18 cellular contexts compared by ENCODE assay signal in the genomic region with DNA sequence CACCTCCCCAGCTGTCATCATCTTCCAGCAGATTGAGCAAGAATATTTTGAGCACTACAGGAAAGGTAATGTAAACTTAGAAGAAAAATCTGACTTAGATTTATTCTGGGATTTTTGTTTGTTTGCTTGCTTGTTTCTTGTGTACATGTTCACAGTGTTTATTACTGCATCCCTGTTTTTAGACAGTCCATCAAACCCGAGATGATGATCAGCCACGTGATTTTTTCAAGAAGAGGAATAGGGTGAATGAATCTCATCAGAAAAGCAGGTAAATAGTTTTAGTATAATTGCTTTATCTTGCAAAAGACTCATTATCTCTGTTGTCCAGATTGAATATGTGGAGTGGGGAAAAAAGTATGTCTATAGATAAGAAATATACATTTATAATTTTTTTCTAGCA. TPM values are rescaled to one million over a fixed set of nuclear protein-coding genes. Genes with fewer than 3 reads are reported as not detected.
DNase-seq lines count a peak whose midpoint lies in the region; ATAC-seq and TF ChIP-seq lines count a peak whose summit lies in the region.
"Had no signal": no experiment of that assay in that cellular context is flagged by ENCODE, and none has a peak within 500 bp of the region (broad histone marks: within the 10 kb centered on the region; RNA-seq: fewer than 3 reads in every experiment).

No MANE protein-coding gene starts in this region.

- H3K4me1 Mint-ChIP-seq in activated naive CD4-positive, alpha-beta T cell treated with anti-CD3 and anti-CD28 coated beads, Interleukin-2, amount 10 ng/mL, durations not matched to agents 7 days and 5 days, result peaks cover 46% of the 10 kb centered on the region
- peaks cover 39% of the 10 kb centered on the region for H3K4me1 Mint-ChIP-seq in activated naive CD4-positive, alpha-beta T cell treated with anti-CD3 and anti-CD28 coated beads for 36 hours (ENCODE audit: low read depth)

- no peaks in the 10 kb centered on the region for H3K27me3 Mint-ChIP-seq in activated naive CD4-positive, alpha-beta T cell treated with anti-CD3 and anti-CD28 coated beads, Interleukin-2, amount 10 ng/mL, durations not matched to agents 7 days and 5 days
- H3K27me3 Mint-ChIP-seq in activated naive CD4-positive, alpha-beta T cell treated with anti-CD3 and anti-CD28 coated beads for 36 hours (ENCODE audit: low read depth), result no peaks in the 10 kb centered on the region
- H3K27me3 Mint-ChIP-seq: memory B cell; naive thymus-derived CD8-positive, alpha-beta T cell; stimulated activated naive CD8-positive, alpha-beta T cell treated with anti-CD3 and anti-CD28 coated beads, Interleukin-15, Interleukin-2, amounts not matched to agents 100 ng/mL and 50 ng/mL, for 24 hours had no signal

- H3K9me3 ChIP-seq in Loucy (ENCODE audit: insufficient read depth, low read depth, low read length) (no peaks in the 10 kb centered on the region), endocrine pancreas (ENCODE audit: control insufficient read depth, low read length) (no peaks in the 10 kb centered on the region), skeletal muscle satellite cell (replicated peaks; ENCODE audit: low read length) (no peaks in the 10 kb centered on the region)

- intact Hi-C loops in activated naive CD4-positive, alpha-beta T cell treated with anti-CD3 and anti-CD28 coated beads for 36 hours (cut with micrococcal nuclease), result loop anchor here (5.0 kb wide), 1 partner anchor 1635 kb away; a partner anchor contains a TSS
- intact Hi-C loops in left cardiac atrium (cut with DNase I), result no loop called here

- peak overlapping the region; percentile 80 for H3K4me2 ChIP-seq in Loucy (ENCODE audit: low read depth, low read length, poor library complexity, severe bottlenecking)
- peak overlapping the region; percentile 97 for H3K4me2 ChIP-seq in skeletal muscle satellite cell (ENCODE audit: low read length)

- H3K9ac ChIP-seq in Loucy (ENCODE audit: low read depth, low read length, poor library complexity, severe bottlenecking) (peak overlapping the region; percentile 81), endocrine pancreas (ENCODE audit: control insufficient read depth, insufficient read depth, low read length) (no peak overlapping the region), skeletal muscle satellite cell (ENCODE audit: low read depth, low read length) (no peak overlapping the region)

- H3K36me3 ChIP-seq in Loucy (ENCODE audit: insufficient read depth, low read length), result peaks cover 20% of the 10 kb centered on the region; the same call in 1 of the 2 replicates
- H3K36me3 ChIP-seq in endocrine pancreas (ENCODE audit: control insufficient read depth, insufficient read depth, low read length), result no peaks in the 10 kb centered on the region
- peaks cover 19% of the 10 kb centered on the region for H3K36me3 ChIP-seq in skeletal muscle satellite cell (ENCODE audit: insufficient read depth, low read length)

- no peaks in the 10 kb centered on the region for H3K27me3 ChIP-seq in Loucy (ENCODE audit: insufficient read depth, low read length, poor library complexity, severe bottlenecking)
- H3K27me3 ChIP-seq in endocrine pancreas (ENCODE audit: control insufficient read depth, insufficient read depth, low read length), result no peaks in the 10 kb centered on the region
- H3K27me3 ChIP-seq in skeletal muscle satellite cell (ENCODE audit: control insufficient read depth, insufficient read depth, low read length), result no peaks in the 10 kb centered on the region

- DNase-seq in activated naive CD4-positive, alpha-beta T cell treated with anti-CD3 and anti-CD28 coated beads, Interleukin-2, amount 10 ng/mL, durations not matched to agents 7 days and 5 days, result no peak
- no peak for DNase-seq in activated naive CD4-positive, alpha-beta T cell treated with anti-CD3 and anti-CD28 coated beads for 36 hours
- DNase-seq in activated CD8-positive, alpha-beta memory T cell treated with anti-CD3 and anti-CD28 coated beads, Interleukin-2, amount 50 U/mL, for 48 hours, result no peak
- DNase-seq in NCI-H1048 (lab: John Stamatoyannopoulos, UW) (no peak), left cardiac atrium (no peak)
- DNase-seq: activated CD4-positive, alpha-beta T cell treated with anti-CD3 and anti-CD28 coated beads, Interleukin-2, amount 50 U/mL, for 48 hours; effector memory CD4-positive, alpha-beta T cell; naive thymus-derived CD8-positive, alpha-beta T cell; NCI-H1694; NCI-H226; retina; RPMI8226; trophoblast cell had no signal

- H3K36me3 Mint-ChIP-seq in activated naive CD4-positive, alpha-beta T cell treated with anti-CD3 and anti-CD28 coated beads, Interleukin-2, amount 10 ng/mL, durations not matched to agents 7 days and 5 days, result peaks cover 32% of the 10 kb centered on the region
- H3K36me3 Mint-ChIP-seq in activated naive CD4-positive, alpha-beta T cell treated with anti-CD3 and anti-CD28 coated beads for 36 hours (ENCODE audit: low read depth), result peaks cover 24% of the 10 kb centered on the region

- no peaks in the 10 kb centered on the region for H3K9me3 Mint-ChIP-seq in activated naive CD4-positive, alpha-beta T cell treated with anti-CD3 and anti-CD28 coated beads, Interleukin-2, amount 10 ng/mL, durations not matched to agents 7 days and 5 days
- H3K9me3 Mint-ChIP-seq in activated naive CD4-positive, alpha-beta T cell treated with anti-CD3 and anti-CD28 coated beads for 36 hours, result peaks cover 2% of the 10 kb centered on the region
- H3K9me3 Mint-ChIP-seq: memory B cell; naive thymus-derived CD8-positive, alpha-beta T cell; stimulated activated naive CD8-positive, alpha-beta T cell treated with anti-CD3 and anti-CD28 coated beads, Interleukin-15, Interleukin-2, amounts not matched to agents 100 ng/mL and 50 ng/mL, for 24 hours had no signal

- H3K4me3 ChIP-seq in Loucy (ENCODE audit: low read length, poor library complexity, severe bottlenecking), result peak overlapping the region; percentile 81
- H3K4me3 ChIP-seq in endocrine pancreas (ENCODE audit: control insufficient read depth, insufficient read depth, low read length), result peak overlapping the region; percentile 80
- H3K4me3 ChIP-seq in skeletal muscle satellite cell (ENCODE audit: low read length), result no peak overlapping the region

- H3K4me1 ChIP-seq in Loucy (ENCODE audit: insufficient read depth, low read length, poor library complexity, severe bottlenecking), result peaks cover 42% of the 10 kb centered on the region
- H3K4me1 ChIP-seq in endocrine pancreas (ENCODE audit: control insufficient read depth, insufficient read depth, low read length), result peaks cover 30% of the 10 kb centered on the region
- peaks cover 34% of the 10 kb centered on the region for H3K4me1 ChIP-seq in skeletal muscle satellite cell (ENCODE audit: control insufficient read depth, insufficient read depth, low read length)

- peaks cover 34% of the 10 kb centered on the region for H3K79me2 ChIP-seq in Loucy (ENCODE audit: insufficient read depth, low read length)

- CTCF ChIA-PET in activated naive CD4-positive, alpha-beta T cell treated with anti-CD3 and anti-CD28 coated beads, Interleukin-2, amount 10 ng/mL, durations not matched to agents 7 days and 5 days (lab: Charles Lee), result no interaction called here
- CTCF ChIA-PET in activated naive CD4-positive, alpha-beta T cell treated with anti-CD3 and anti-CD28 coated beads for 36 hours (lab: Charles Lee), result interaction anchor here (1.5 kb wide), 1 partner anchor 10 kb away, joined by 6 read pairs; no protein-coding TSS in a partner anchor

- no peak for TF ChIP-seq CTCF in Loucy (conservative IDR thresholded peaks at IDR 0.05; ENCODE audit: low read length)

- H3F3A ChIP-seq in Loucy (ENCODE audit: low read depth), result 0 out of 2 replicates have a peak, but pooled peaks cover 2% of the 10 kb centered on the region

- H3K27ac Mint-ChIP-seq in activated naive CD4-positive, alpha-beta T cell treated with anti-CD3 and anti-CD28 coated beads, Interleukin-2, amount 10 ng/mL, durations not matched to agents 7 days and 5 days, result peak overlapping the region; percentile 21
- no peak overlapping the region for H3K27ac Mint-ChIP-seq in activated naive CD4-positive, alpha-beta T cell treated with anti-CD3 and anti-CD28 coated beads for 36 hours
- H3K27ac Mint-ChIP-seq: memory B cell; stimulated activated naive CD8-positive, alpha-beta T cell treated with anti-CD3 and anti-CD28 coated beads, Interleukin-15, Interleukin-2, amounts not matched to agents 100 ng/mL and 50 ng/mL, for 24 hours had no signal

- no peak overlapping the region for H3K4me3 Mint-ChIP-seq in activated naive CD4-positive, alpha-beta T cell treated with anti-CD3 and anti-CD28 coated beads, Interleukin-2, amount 10 ng/mL, durations not matched to agents 7 days and 5 days
- H3K4me3 Mint-ChIP-seq in activated naive CD4-positive, alpha-beta T cell treated with anti-CD3 and anti-CD28 coated beads for 36 hours, result no peak overlapping the region

- ATAC-seq in left cardiac atrium, result no peak
- ATAC-seq: naive thymus-derived CD8-positive, alpha-beta T cell had no signal

- no peak overlapping the region for H2AFZ ChIP-seq in Loucy (ENCODE audit: low read length)

- no peaks in the 10 kb centered on the region for H4K20me1 ChIP-seq in Loucy (ENCODE audit: insufficient read depth, low read length, poor library complexity, severe bottlenecking)

- H3K9me2 ChIP-seq in Loucy (replicated peaks; ENCODE audit: low read depth, low read length), result no peaks in the 10 kb centered on the region

RNA-seq across cellular contexts. Expression of a gene that starts 2.1 kb away (rescaled TPM):
- 10 to 100 TPM; 14.6 to 15.4 TPM for total RNA-seq in activated naive CD4-positive, alpha-beta T cell treated with anti-CD3 and anti-CD28 coated beads for 36 hours
- 2.0 and 3.7 TPM in 2 replicates for total RNA-seq in skeletal muscle satellite cell (2012; rRNA removed)
- 10 to 100 TPM; 10.2 to 29.0 TPM for total RNA-seq in left cardiac atrium

RNA-seq across cellular contexts. Expression of a gene that starts 2.1 kb away (rescaled TPM):
- total RNA-seq in activated naive CD4-positive, alpha-beta T cell treated with anti-CD3 and anti-CD28 coated beads for 36 hours, result 1 to 10 TPM; 3.9 to 4.1 TPM
- 3.0 and 4.2 TPM in 2 replicates for total RNA-seq in skeletal muscle satellite cell (2012; rRNA removed)
- 1 to 10 TPM; 6.0 to 8.3 TPM for total RNA-seq in left cardiac atrium

RNA-seq across cellular contexts. Expression of a gene that starts 8.8 kb away (rescaled TPM):
- 1 to 10 TPM; 1.2 to 1.5 TPM for total RNA-seq in activated naive CD4-positive, alpha-beta T cell treated with anti-CD3 and anti-CD28 coated beads for 36 hours
- 0.22 and 1.0 TPM in 2 replicates for total RNA-seq in skeletal muscle satellite cell (2012; rRNA removed)
- 1 to 10 TPM; 1.8 to 2.2 TPM for total RNA-seq in left cardiac atrium

RNA-seq across cellular contexts. Expression of a gene that starts 16.0 kb away (rescaled TPM):
- total RNA-seq in activated naive CD4-positive, alpha-beta T cell treated with anti-CD3 and anti-CD28 coated beads for 36 hours, result 1 to 10 TPM; 1.5 to 1.8 TPM
- total RNA-seq in skeletal muscle satellite cell (2012; rRNA removed), result under 0.01 TPM in 1 of 2 replicates, not detected in the other
- 1 to 10 TPM in 1 of 2 donors, under 1 TPM in 1; 0.84 to 1.4 TPM for total RNA-seq in left cardiac atrium
